Comparison of ENCODE assay signal across 1 cellular context in genomic region chr4:186936496-186937375, GRCh38.
A peak's percentile ranks its signal among the peaks of the same experiment; 100 is the strongest.
TF ChIP-seq lines count a peak whose summit lies in the region.

No MANE protein-coding gene starts in this region.

TF ChIP-seq in IMR-90, 13 proteins besides CTCF, POLR2A, EP300 and RAD21 (continued from another document):
- TF ChIP-seq RCOR1 (IDR thresholded peaks at IDR 0.05; ENCODE audit: insufficient replicate concordance, low read length) = no peak
- TF ChIP-seq, protein P1, sequence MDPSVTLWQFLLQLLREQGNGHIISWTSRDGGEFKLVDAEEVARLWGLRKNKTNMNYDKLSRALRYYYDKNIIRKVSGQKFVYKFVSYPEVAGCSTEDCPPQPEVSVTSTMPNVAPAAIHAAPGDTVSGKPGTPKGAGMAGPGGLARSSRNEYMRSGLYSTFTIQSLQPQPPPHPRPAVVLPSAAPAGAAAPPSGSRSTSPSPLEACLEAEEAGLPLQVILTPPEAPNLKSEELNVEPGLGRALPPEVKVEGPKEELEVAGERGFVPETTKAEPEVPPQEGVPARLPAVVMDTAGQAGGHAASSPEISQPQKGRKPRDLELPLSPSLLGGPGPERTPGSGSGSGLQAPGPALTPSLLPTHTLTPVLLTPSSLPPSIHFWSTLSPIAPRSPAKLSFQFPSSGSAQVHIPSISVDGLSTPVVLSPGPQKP (IDR thresholded peaks at IDR 0.05; ENCODE audit: borderline replicate concordance, low read depth, low read length) = no peak
- TF ChIP-seq CEBPB (IDR thresholded peaks at IDR 0.05; ENCODE audit: low read depth, low read length) = 0 out of 2 replicates have a peak, but pooled peaks have one; percentile 0
